19 cellular contexts compared by ENCODE assay signal in genomic region chr2:201830666-201831065, GRCh38. TPM values are rescaled to one million over a fixed set of nuclear protein-coding genes. Genes with fewer than 3 reads are reported as not detected.
"Had no signal": no experiment of that assay in that cellular context is flagged by ENCODE, and none has a peak within 500 bp of the region (broad histone marks: within the 10 kb centered on the region; RNA-seq: fewer than 3 reads in every experiment).

No MANE protein-coding gene starts in this region.

- H3K27ac ChIP-seq: epithelial cell of prostate, gastrocnemius medialis, neutrophil, skin epidermis, suprapubic skin, VCaP had no signal

- H3K4me3 Mint-ChIP-seq: activated naive CD4-positive, alpha-beta T cell treated with anti-CD3 and anti-CD28 coated beads, Interleukin-2, amount 10 ng/mL, durations not matched to agents 7 days and 5 days; memory B cell; naive thymus-derived CD8-positive, alpha-beta T cell; stimulated activated naive CD8-positive, alpha-beta T cell treated with anti-CD3 and anti-CD28 coated beads, Interleukin-15, Interleukin-2, amounts not matched to agents 100 ng/mL and 50 ng/mL, for 24 hours had no signal

- H3K36me3 Mint-ChIP-seq: activated naive CD4-positive, alpha-beta T cell treated with anti-CD3 and anti-CD28 coated beads, Interleukin-2, amount 10 ng/mL, durations not matched to agents 7 days and 5 days; memory B cell; naive thymus-derived CD8-positive, alpha-beta T cell had no signal

- ATAC-seq: gastrocnemius medialis; left lobe of liver; naive thymus-derived CD8-positive, alpha-beta T cell had no signal

- H3K9me3 ChIP-seq: ascending aorta, gastrocnemius medialis, neutrophil, suprapubic skin had no signal

- H3K27me3 ChIP-seq: ascending aorta, gastrocnemius medialis, neutrophil, suprapubic skin had no signal

- H3K36me3 ChIP-seq: ascending aorta, gastrocnemius medialis, neutrophil, suprapubic skin had no signal

- H3K4me1 ChIP-seq: ascending aorta, gastrocnemius medialis, suprapubic skin had no signal

- H3K27ac Mint-ChIP-seq: activated naive CD4-positive, alpha-beta T cell treated with anti-CD3 and anti-CD28 coated beads, Interleukin-2, amount 10 ng/mL, durations not matched to agents 7 days and 5 days; memory B cell; naive thymus-derived CD8-positive, alpha-beta T cell; stimulated activated naive CD8-positive, alpha-beta T cell treated with anti-CD3 and anti-CD28 coated beads, Interleukin-15, Interleukin-2, amounts not matched to agents 100 ng/mL and 50 ng/mL, for 24 hours had no signal

- H3K4me1 Mint-ChIP-seq: activated naive CD4-positive, alpha-beta T cell treated with anti-CD3 and anti-CD28 coated beads, Interleukin-2, amount 10 ng/mL, durations not matched to agents 7 days and 5 days; memory B cell had no signal

- H3K4me3 ChIP-seq: ascending aorta, gastrocnemius medialis, skin epidermis, suprapubic skin had no signal

- DNase-seq: activated CD4-positive, alpha-beta T cell treated with anti-CD3 and anti-CD28 coated beads for 1 hour; activated CD4-positive, alpha-beta T cell treated with anti-CD3 and anti-CD28 coated beads, Interleukin-2, amount 50 U/mL, for 4 hours; activated naive CD4-positive, alpha-beta T cell treated with anti-CD3 and anti-CD28 coated beads, Interleukin-2, amount 10 ng/mL, durations not matched to agents 7 days and 5 days; activated T-cell treated with anti-CD3 and anti-CD28 coated beads for 4 hours; gastrocnemius medialis; naive thymus-derived CD8-positive, alpha-beta T cell; posterior cingulate gyrus; T1000; trophoblast cell had no signal

- H3K9me3 Mint-ChIP-seq: activated naive CD4-positive, alpha-beta T cell treated with anti-CD3 and anti-CD28 coated beads, Interleukin-2, amount 10 ng/mL, durations not matched to agents 7 days and 5 days; naive thymus-derived CD8-positive, alpha-beta T cell; stimulated activated naive CD8-positive, alpha-beta T cell treated with anti-CD3 and anti-CD28 coated beads, Interleukin-15, Interleukin-2, amounts not matched to agents 100 ng/mL and 50 ng/mL, for 24 hours had no signal

RNA-seq across cellular contexts. Expression of gene CDK15, which starts 24.3 kb away (rescaled TPM):
- total RNA-seq: dermis microvascular lymphatic vessel endothelial cell; naive thymus-derived CD8-positive, alpha-beta T cell had no signal
- polyA plus RNA-seq: naive thymus-derived CD8-positive, alpha-beta T cell had no signal
